In the genomic region with DNA sequence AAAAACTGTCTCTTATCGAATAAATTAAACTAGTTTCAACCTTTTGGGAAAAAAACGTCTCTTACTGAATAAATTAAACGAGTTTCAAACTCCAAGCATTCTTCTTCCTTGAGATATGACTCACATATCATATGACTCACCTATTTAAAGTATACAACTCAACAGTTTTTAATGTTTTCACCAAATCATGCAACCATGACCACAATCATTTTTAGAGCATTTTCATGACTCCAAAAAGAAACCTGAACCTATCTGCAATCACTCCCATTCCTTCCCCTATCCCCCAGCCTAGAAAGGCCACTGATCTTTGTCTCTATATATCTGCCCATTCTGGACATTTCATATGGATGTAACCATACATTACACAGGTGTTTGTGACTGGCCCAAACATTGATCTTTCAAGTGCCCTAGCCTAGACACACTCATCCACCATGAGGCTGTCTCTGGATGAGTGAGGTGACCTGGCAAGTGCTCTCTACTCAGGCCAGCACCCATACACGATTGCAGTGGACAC, we compare ENCODE assay signal across 8 cellular contexts.
DNase-seq lines count a peak whose midpoint lies in the region; ATAC-seq and TF ChIP-seq lines count a peak whose summit lies in the region.

No MANE protein-coding gene starts in this region.

- H3K4me2 ChIP-seq in mesendoderm (ENCODE audit: low read length) = no peak overlapping the region

- peaks cover 40% of the 10 kb centered on the region for H3K4me1 ChIP-seq in SJSA1 (replicated peaks)
- H3K4me1 ChIP-seq in ovary (ENCODE audit: insufficient read depth) = no peaks in the 10 kb centered on the region
- H3K4me1 ChIP-seq in mesendoderm (ENCODE audit: control insufficient read depth, low read depth, low read length) = peaks cover 3% of the 10 kb centered on the region

- H3K9me3 ChIP-seq in SJSA1 (replicated peaks) = no peaks in the 10 kb centered on the region
- H3K9me3 ChIP-seq in ovary = no peaks in the 10 kb centered on the region

- ATAC-seq in GM19351 (IDR thresholded peaks at IDR 0.05; ENCODE audit: unreplicated experiment) = peak; percentile 29
- ATAC-seq in GM19328 (IDR thresholded peaks at IDR 0.05; ENCODE audit: unreplicated experiment) = no peak

- no peak overlapping the region for H2BK5ac ChIP-seq in mesendoderm (ENCODE audit: low read length)

- no peaks in the 10 kb centered on the region for H3K79me1 ChIP-seq in mesendoderm (ENCODE audit: low read length)

- in situ Hi-C loops in ACHN (cut with HindIII; ENCODE audit: low pct_ligation_motif_present, low pct_unique_long_range_greater_than_20kb, low sequenced_read_pairs) = no loop called here

- no peak overlapping the region for H3K9ac ChIP-seq in mesendoderm (ENCODE audit: low read length)

- no peak for TF ChIP-seq POLR2A in ovary (IDR thresholded peaks at IDR 0.05)

- H3K23ac ChIP-seq in mesendoderm (ENCODE audit: low read length) = no peak overlapping the region

- DNase-seq in ACHN (peak; percentile 75), SJSA1 (ENCODE audit: low read depth in 1 of 2, low spot score in 2 of 2) (peak in 1 of 2 experiments; percentile 80), fibroblast of pulmonary artery (ENCODE audit: low read depth) (peak; percentile 62), ovary (no peak), cardiac septum (ENCODE audit: low spot score) (no peak), mesendoderm (no peak)

- H3K27ac ChIP-seq in SJSA1 = peak overlapping the region; percentile 70
- no peak overlapping the region for H3K27ac ChIP-seq in ovary
- no peak overlapping the region for H3K27ac ChIP-seq in mesendoderm (ENCODE audit: low read depth, low read length)

- no peak for TF ChIP-seq CTCF in fibroblast of pulmonary artery (IDR thresholded peaks at IDR 0.05; ENCODE audit: low read length, missing control alignments)
- no peak for TF ChIP-seq CTCF in ovary (IDR thresholded peaks at IDR 0.05)

- no peak overlapping the region for H4K8ac ChIP-seq in mesendoderm (ENCODE audit: low read depth, low read length)

- H2AK5ac ChIP-seq in mesendoderm (ENCODE audit: low read length) = no peak overlapping the region

- H2BK120ac ChIP-seq in mesendoderm (ENCODE audit: low read depth, low read length) = no peak overlapping the region

- H3K4ac ChIP-seq in mesendoderm (ENCODE audit: low read depth, low read length) = no peak overlapping the region

- intact Hi-C loops in ovary (cut with DNase I) (loop anchor here in 1 of 4 donors (10.0 kb wide), 1 partner anchor 116 kb away; a partner anchor contains a TSS), cardiac septum (cut with DNase I) (no loop called here)

- 40 to 45% (median 43%) methylated on average over 4 of the region's 4 CpGs for whole genome bisulfite sequencing in ovary, 3 donors
- no CpG with 5 or more reads among the region's 4 CpGs for WGBS in mesendoderm (ENCODE audit: extremely low coverage, insufficient coverage, low lambda C conversion rate)

- no peaks in the 10 kb centered on the region for H3K79me2 ChIP-seq in mesendoderm (ENCODE audit: control insufficient read depth, insufficient read depth, low read length)

- H2BK15ac ChIP-seq in mesendoderm (replicated peaks; ENCODE audit: low read depth) = no peak overlapping the region

- H3K27me3 ChIP-seq in SJSA1 (replicated peaks) = no peaks in the 10 kb centered on the region
- no peaks in the 10 kb centered on the region for H3K27me3 ChIP-seq in ovary
- no peaks in the 10 kb centered on the region for H3K27me3 ChIP-seq in mesendoderm (ENCODE audit: insufficient read depth, low read length, poor library complexity)

- H3K18ac ChIP-seq in mesendoderm (ENCODE audit: low read length) = no peak overlapping the region

- no peak for TF ChIP-seq EP300 in ovary (IDR thresholded peaks at IDR 0.05)

- no peak overlapping the region for H3K56ac ChIP-seq in mesendoderm (ENCODE audit: low read length)

- no peak overlapping the region for H4K5ac ChIP-seq in mesendoderm (ENCODE audit: low read length)

- no peaks in the 10 kb centered on the region; the same call in 1 of the 2 replicates for H3K36me3 ChIP-seq in SJSA1
- H3K36me3 ChIP-seq in ovary = no peaks in the 10 kb centered on the region
- H3K36me3 ChIP-seq in mesendoderm (ENCODE audit: control insufficient read depth, insufficient read depth, low read length) = no peaks in the 10 kb centered on the region

- H3K4me3 ChIP-seq in SJSA1 (no peak overlapping the region), fibroblast of pulmonary artery (replicated peaks; ENCODE audit: low read depth, low read length) (no peak overlapping the region), ovary (no peak overlapping the region), mesendoderm (ENCODE audit: low read length) (no peak overlapping the region)

Comparison
In these comparisons a context has a peak if more than half of its experiments do, and no peak if none do; other contexts are left out.
1. DNase-seq: peak in ACHN (single experiment) and fibroblast of pulmonary artery (single experiment); none in ovary (0 of 5), cardiac septum (single experiment) and mesendoderm (single experiment).